Comparison of ENCODE assay signal across 1 cellular context in the genomic region with DNA sequence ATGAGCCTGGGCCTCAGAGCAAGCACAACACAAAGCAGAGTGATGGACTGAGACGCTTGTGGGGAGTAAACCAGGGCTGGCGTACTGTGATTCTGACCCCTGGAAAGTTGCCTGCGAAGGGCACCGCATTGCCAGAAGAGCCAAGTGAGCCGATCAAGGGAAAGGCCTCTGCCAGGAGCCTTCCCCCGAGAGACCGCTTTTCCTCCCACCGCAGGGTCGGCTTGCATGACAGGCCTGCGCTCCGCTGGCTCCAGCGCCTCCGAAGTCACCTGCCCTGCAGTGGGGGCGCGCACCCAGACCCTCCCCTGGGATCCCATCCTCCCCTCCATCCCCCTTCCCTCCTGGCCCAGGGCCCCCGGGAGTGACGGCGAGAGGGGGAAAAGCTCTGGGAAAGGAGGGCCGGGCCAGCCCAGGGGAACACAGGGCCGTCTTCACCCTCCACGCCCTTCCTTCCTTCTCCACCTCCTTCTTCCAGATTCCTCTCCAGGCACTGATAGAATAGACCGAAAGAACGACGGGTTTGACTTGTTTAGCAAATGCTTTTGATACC.
TF ChIP-seq lines count a peak whose summit lies in the region.

No MANE protein-coding gene starts in this region.

TF ChIP-seq in K562, 482 proteins besides CTCF, POLR2A, EP300 and RAD21 (continued from another document):
- TF ChIP-seq TOE1 (IDR thresholded peaks at IDR 0.05; ENCODE audit: borderline replicate concordance) (no peak), TOE1 (CRISPR knock-in tag; IDR thresholded peaks at IDR 0.05; ENCODE audit: borderline replicate concordance, low read depth) (no peak), EHMT2 (IDR thresholded peaks at IDR 0.05) (0 out of 2 replicates have a peak, but pooled peaks have one; percentile 5), CUX1 (CRISPR knock-in tag; IDR thresholded peaks at IDR 0.05) (no peak), ZNF778 (CRISPR knock-in tag; IDR thresholded peaks at IDR 0.05) (no peak), ZBTB9 (CRISPR knock-in tag; IDR thresholded peaks at IDR 0.05) (no peak), ZBTB1 (CRISPR knock-in tag; IDR thresholded peaks at IDR 0.05; ENCODE audit: borderline replicate concordance, low read depth) (peak; percentile 4; the same call in 1 of the 2 replicates), PHTF2 (CRISPR knock-in tag; IDR thresholded peaks at IDR 0.05) (no peak), HSF4 (CRISPR knock-in tag; IDR thresholded peaks at IDR 0.05; ENCODE audit: borderline replicate concordance) (no peak), ATF7 (IDR thresholded peaks at IDR 0.05) (no peak), DPF2 (IDR thresholded peaks at IDR 0.05) (no peak), ZMIZ1 (IDR thresholded peaks at IDR 0.05; ENCODE audit: low read depth in 2 of 2, low read length in 2 of 2) (no peak), KLF10 (CRISPR knock-in tag; IDR thresholded peaks at IDR 0.05) (no peak)
- TF ChIP-seq, protein P1, sequence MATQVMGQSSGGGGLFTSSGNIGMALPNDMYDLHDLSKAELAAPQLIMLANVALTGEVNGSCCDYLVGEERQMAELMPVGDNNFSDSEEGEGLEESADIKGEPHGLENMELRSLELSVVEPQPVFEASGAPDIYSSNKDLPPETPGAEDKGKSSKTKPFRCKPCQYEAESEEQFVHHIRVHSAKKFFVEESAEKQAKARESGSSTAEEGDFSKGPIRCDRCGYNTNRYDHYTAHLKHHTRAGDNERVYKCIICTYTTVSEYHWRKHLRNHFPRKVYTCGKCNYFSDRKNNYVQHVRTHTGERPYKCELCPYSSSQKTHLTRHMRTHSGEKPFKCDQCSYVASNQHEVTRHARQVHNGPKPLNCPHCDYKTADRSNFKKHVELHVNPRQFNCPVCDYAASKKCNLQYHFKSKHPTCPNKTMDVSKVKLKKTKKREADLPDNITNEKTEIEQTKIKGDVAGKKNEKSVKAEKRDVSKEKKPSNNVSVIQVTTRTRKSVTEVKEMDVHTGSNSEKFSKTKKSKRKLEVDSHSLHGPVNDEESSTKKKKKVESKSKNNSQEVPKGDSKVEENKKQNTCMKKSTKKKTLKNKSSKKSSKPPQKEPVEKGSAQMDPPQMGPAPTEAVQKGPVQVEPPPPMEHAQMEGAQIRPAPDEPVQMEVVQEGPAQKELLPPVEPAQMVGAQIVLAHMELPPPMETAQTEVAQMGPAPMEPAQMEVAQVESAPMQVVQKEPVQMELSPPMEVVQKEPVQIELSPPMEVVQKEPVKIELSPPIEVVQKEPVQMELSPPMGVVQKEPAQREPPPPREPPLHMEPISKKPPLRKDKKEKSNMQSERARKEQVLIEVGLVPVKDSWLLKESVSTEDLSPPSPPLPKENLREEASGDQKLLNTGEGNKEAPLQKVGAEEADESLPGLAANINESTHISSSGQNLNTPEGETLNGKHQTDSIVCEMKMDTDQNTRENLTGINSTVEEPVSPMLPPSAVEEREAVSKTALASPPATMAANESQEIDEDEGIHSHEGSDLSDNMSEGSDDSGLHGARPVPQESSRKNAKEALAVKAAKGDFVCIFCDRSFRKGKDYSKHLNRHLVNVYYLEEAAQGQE (CRISPR knock-in tag; IDR thresholded peaks at IDR 0.05; ENCODE audit: low read depth): no peak
- TF ChIP-seq, protein P2, sequence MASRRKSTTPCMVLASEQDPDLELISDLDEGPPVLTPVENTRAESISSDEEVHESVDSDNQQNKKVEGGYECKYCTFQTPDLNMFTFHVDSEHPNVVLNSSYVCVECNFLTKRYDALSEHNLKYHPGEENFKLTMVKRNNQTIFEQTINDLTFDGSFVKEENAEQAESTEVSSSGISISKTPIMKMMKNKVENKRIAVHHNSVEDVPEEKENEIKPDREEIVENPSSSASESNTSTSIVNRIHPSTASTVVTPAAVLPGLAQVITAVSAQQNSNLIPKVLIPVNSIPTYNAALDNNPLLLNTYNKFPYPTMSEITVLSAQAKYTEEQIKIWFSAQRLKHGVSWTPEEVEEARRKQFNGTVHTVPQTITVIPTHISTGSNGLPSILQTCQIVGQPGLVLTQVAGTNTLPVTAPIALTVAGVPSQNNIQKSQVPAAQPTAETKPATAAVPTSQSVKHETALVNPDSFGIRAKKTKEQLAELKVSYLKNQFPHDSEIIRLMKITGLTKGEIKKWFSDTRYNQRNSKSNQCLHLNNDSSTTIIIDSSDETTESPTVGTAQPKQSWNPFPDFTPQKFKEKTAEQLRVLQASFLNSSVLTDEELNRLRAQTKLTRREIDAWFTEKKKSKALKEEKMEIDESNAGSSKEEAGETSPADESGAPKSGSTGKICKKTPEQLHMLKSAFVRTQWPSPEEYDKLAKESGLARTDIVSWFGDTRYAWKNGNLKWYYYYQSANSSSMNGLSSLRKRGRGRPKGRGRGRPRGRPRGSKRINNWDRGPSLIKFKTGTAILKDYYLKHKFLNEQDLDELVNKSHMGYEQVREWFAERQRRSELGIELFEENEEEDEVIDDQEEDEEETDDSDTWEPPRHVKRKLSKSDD (conservative IDR thresholded peaks at IDR 0.05; ENCODE audit: low read length): no peak
